16 cellular contexts compared by ENCODE assay signal in the genomic region with DNA sequence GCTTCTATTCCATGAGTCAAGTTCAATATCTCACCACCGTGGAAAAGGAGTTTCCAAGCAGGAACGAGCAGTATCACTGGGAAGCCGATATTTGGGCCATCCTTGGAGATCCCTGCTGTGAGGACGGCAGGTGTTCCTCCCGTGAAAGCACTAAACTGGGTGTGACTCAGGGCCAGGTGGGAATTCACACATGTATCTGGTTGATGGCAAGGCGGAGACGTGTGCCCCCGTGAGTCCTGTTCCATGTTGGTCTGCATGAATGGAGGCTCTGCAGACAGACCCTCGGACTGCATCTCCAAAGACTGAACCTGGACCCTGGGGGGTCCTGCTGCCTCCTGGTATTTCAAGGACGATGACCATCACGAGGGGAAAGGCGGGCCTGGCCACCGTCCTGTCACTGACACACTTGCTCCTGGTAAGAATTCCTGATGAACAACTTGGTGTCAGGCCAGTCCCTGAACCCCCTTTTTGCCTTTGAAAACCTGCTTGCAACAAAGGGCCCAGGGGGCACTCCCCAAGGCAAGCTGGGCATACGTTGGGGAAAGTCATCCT. TPM values are rescaled to one million over a fixed set of nuclear protein-coding genes. Genes with fewer than 3 reads are reported as not detected.
DNase-seq lines count a peak whose midpoint lies in the region; ATAC-seq and TF ChIP-seq lines count a peak whose summit lies in the region.
"Had no signal": no experiment of that assay in that cellular context is flagged by ENCODE, and none has a peak within 500 bp of the region (broad histone marks: within the 10 kb centered on the region; RNA-seq: fewer than 3 reads in every experiment).

No MANE protein-coding gene starts in this region.

- intact Hi-C loops in Right ventricle myocardium inferior (cut with DNase I) (no loop called here), right cardiac atrium (cut with DNase I) (no loop called here)

- H3K27ac ChIP-seq in right cardiac atrium (ENCODE audit: low read length) (no peak overlapping the region), MM.1S (ENCODE audit: low read length) (no peak overlapping the region), thoracic aorta (peak overlapping the region; percentile 40 to 63)
- H3K27ac ChIP-seq: C4-2B, KMS-11, PC-9, RWPE1, SJSA1 had no signal

- H3K4me3 ChIP-seq in right cardiac atrium (ENCODE audit: low read length) (no peak overlapping the region), MM.1S (ENCODE audit: low read length) (no peak overlapping the region), thoracic aorta (no peak overlapping the region)
- H3K4me3 ChIP-seq: PC-9, SJSA1 had no signal

- peaks cover 11% of the 10 kb centered on the region for H3K4me1 ChIP-seq in right cardiac atrium (ENCODE audit: control insufficient read depth, insufficient read depth, low read length)
- peaks cover 65% of the 10 kb centered on the region for H3K4me1 ChIP-seq in MM.1S (ENCODE audit: low read length)
- peaks cover 22 to 76% of the 10 kb centered on the region in 2 donors for H3K4me1 ChIP-seq in thoracic aorta (ENCODE audit: control insufficient read depth in 1 of 2, low read depth in 2 of 2)
- H3K4me1 ChIP-seq: Caco-2 had no signal

- H3K36me3 ChIP-seq in MM.1S (replicated peaks; ENCODE audit: insufficient read depth, low read length) (no peaks in the 10 kb centered on the region), thoracic aorta (no peaks in the 10 kb centered on the region)
- H3K36me3 ChIP-seq: SJSA1 had no signal

- H3K9me3 ChIP-seq in right cardiac atrium (ENCODE audit: control insufficient read depth, low read length) = no peaks in the 10 kb centered on the region
- no peaks in the 10 kb centered on the region for H3K9me3 ChIP-seq in MM.1S (replicated peaks; ENCODE audit: insufficient read depth, low read length)
- H3K9me3 ChIP-seq in thoracic aorta = no peaks in the 10 kb centered on the region
- H3K9me3 ChIP-seq: SJSA1 had no signal

- no peak overlapping the region for H2AFZ ChIP-seq in MM.1S (ENCODE audit: low read length)
- H2AFZ ChIP-seq: PC-9 had no signal

- DNase-seq in Right ventricle myocardium inferior (ENCODE audit: missing footprints) (peak; percentile 39), right cardiac atrium (no peak), MM.1S (peak; percentile 1), NCI-H69 (lab: John Stamatoyannopoulos, UW) (peak; percentile 22), thoracic aorta (ENCODE audit: low spot score) (no peak), activated T-cell treated with anti-CD3 and anti-CD28 coated beads for 4 hours (no peak), NCI-H446 (lab: John Stamatoyannopoulos, UW) (no peak)
- DNase-seq: Caco-2, H9, NCI-H1694 treated with DMSO at 0.1 percent for 48 hours, NCI-H510A, PC-9 had no signal

- H3K9ac ChIP-seq in MM.1S (ENCODE audit: low read length) = no peak overlapping the region
- H3K9ac ChIP-seq: KMS-11 had no signal

- TF ChIP-seq CTCF in MM.1S (IDR thresholded peaks at IDR 0.05; ENCODE audit: low read length) (no peak), thoracic aorta (IDR thresholded peaks at IDR 0.05) (no peak)

- H3F3A ChIP-seq in MM.1S (ENCODE audit: insufficient read depth, low read length) = peaks cover 36% of the 10 kb centered on the region

- no peaks in the 10 kb centered on the region for H3K9me2 ChIP-seq in MM.1S (replicated peaks; ENCODE audit: insufficient read depth, low read length)

- no peaks in the 10 kb centered on the region for H4K20me1 ChIP-seq in MM.1S (ENCODE audit: insufficient read depth, low read length)

- 95% methylated on average over 14 of the region's 14 CpGs for WGBS in right cardiac atrium

- H3K27me3 ChIP-seq in right cardiac atrium (ENCODE audit: control insufficient read depth, insufficient read depth) (no peaks in the 10 kb centered on the region), MM.1S (replicated peaks; ENCODE audit: insufficient read depth, low read length) (no peaks in the 10 kb centered on the region), thoracic aorta (replicated peaks; ENCODE audit: insufficient read depth) (no peaks in the 10 kb centered on the region)
- H3K27me3 ChIP-seq: SJSA1 had no signal

- ATAC-seq in Right ventricle myocardium inferior (no peak), right cardiac atrium (no peak), thoracic aorta (ENCODE audit: insufficient number of reproducible peaks, low FRiP score, low read depth) (no peak)

- H3K4me2 ChIP-seq in MM.1S (ENCODE audit: low read depth, low read length) = no peak overlapping the region
- H3K4me2 ChIP-seq: KMS-11, PC-9 had no signal

- peaks cover 3% of the 10 kb centered on the region; the same call in 1 of the 2 replicates for H3K79me2 ChIP-seq in MM.1S (ENCODE audit: low read length)

RNA-seq across cellular contexts. Expression of gene GAS6, which starts 22.8 kb away (rescaled TPM):
- total RNA-seq in Right ventricle myocardium inferior (189 TPM), right cardiac atrium (100 to 1,000 TPM; 197 to 213 (median 202) TPM), thoracic aorta (1,000 to 10,000 TPM in 1 of 2 donors, 100 to 1,000 TPM in 1; 854 to 1,319 TPM)
- 273 TPM for polyA plus RNA-seq in right cardiac atrium

Comparison
In these comparisons a context has a peak if more than half of its experiments do, and no peak if none do; other contexts are left out.
1. DNase-seq: peak in Right ventricle myocardium inferior (single experiment), MM.1S (single experiment) and NCI-H69 (single experiment); none in right cardiac atrium (0 of 3), thoracic aorta (single experiment), activated T-cell treated with anti-CD3 and anti-CD28 coated beads for 4 hours (single experiment) and NCI-H446 (0 of 2).
2. H3K27ac ChIP-seq: peak in thoracic aorta (2 of 2); none in right cardiac atrium (single experiment) and MM.1S (single experiment).